ENCODE assay signal across 13 cellular contexts in the genomic region with DNA sequence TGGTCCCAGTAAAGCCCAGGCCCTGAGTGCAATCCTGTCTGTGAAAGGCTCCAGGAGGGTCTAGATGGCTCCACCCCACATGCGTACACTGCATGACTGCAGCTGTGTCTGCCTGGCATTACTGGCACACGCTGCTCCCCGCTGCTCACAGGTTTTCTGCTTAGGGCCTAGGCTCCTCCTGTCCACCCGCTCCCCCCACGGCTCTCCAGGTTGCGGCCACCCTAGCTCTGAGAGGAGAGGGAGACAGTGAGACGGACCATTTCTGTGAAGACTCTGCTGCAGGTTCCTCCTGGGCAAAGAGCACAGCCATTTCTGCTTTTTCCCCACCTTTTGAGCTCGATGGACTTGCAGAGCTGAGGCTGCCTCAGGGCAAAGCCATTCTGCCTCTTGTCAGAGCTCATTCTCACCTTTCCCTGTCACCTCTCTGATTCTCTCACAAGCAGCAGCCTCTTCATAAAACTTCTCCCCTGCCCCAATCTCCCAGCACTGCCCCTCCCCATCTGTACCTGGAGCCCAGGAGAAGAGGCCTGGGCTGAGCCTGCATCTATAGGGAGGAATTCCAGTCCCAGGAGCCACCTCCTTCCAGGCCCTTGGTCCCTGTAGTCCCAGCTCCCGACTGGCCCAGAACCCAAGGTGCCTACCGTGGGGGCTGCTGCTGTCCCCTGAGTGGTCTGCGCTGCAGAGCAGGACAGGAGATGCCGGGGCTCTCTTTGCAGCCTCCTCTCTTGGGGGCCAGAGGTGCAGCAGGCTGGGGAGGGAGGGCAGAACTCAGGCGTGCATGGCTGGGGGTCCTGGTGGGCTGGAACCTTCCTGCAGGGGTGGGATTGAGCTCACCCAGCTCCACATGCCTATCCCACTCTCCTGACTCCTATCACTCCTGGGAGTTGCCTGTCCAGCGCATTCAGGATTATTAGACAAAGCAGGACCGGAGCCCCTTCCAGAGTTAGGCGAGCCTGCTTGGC.
A peak's percentile ranks its signal among the peaks of the same experiment; 100 is the strongest.
DNase-seq lines count a peak whose midpoint lies in the region; ATAC-seq and TF ChIP-seq lines count a peak whose summit lies in the region.
"Had no signal": no experiment of that assay in that cellular context is flagged by ENCODE, and none has a peak within 500 bp of the region (broad histone marks: within the 10 kb centered on the region; RNA-seq: fewer than 3 reads in every experiment).

No MANE protein-coding gene starts in this region.

- H3K4me3 Mint-ChIP-seq in activated CD8-positive, alpha-beta memory T cell treated with anti-CD3 and anti-CD28 coated beads, Interleukin-2, amount 10 ng/mL, durations not matched to agents 7 days and 5 days = no peak overlapping the region
- H3K4me3 Mint-ChIP-seq: CD4-positive, CD25-positive, alpha-beta regulatory T cell had no signal

- no TSS peak for BruUV-seq in Panc1 (replicated peaks; lab: Mats Ljungman, UMichigan)

- intact Hi-C loops in Panc1 (cut with micrococcal nuclease; ENCODE audit: unreplicated experiment) = no loop called here
- intact Hi-C loops in spleen (cut with DNase I; ENCODE audit: low total_unique reads) = no loop called here
- intact Hi-C loops in sigmoid colon (cut with DNase I) = no loop called here

- TF ChIP-seq CTCF in Panc1 (IDR thresholded peaks at IDR 0.05) = no peak
- TF ChIP-seq CTCF in lung (IDR thresholded peaks at IDR 0.05; ENCODE audit: control extremely low read depth, extremely low read depth) = no peak
- no peak for TF ChIP-seq CTCF in spleen (IDR thresholded peaks at IDR 0.05 in 8 of 11, conservative IDR thresholded peaks at IDR 0.05 in 3 of 11)
- TF ChIP-seq CTCF in sigmoid colon (IDR thresholded peaks at IDR 0.05) = no peak

- no peaks in the 10 kb centered on the region for H3K4me1 ChIP-seq in Panc1 (ENCODE audit: control insufficient read depth, insufficient read depth, low read length)
- H3K4me1 ChIP-seq in lung (ENCODE audit: control insufficient read depth in 2 of 2, insufficient read depth in 2 of 2, low read length in 2 of 2) = no peaks in the 10 kb centered on the region
- no peaks in the 10 kb centered on the region for H3K4me1 ChIP-seq in spleen
- no peaks in the 10 kb centered on the region for H3K4me1 ChIP-seq in HAP-1
- no peaks in the 10 kb centered on the region for H3K4me1 ChIP-seq in sigmoid colon

- TF ChIP-seq EP300 in sigmoid colon (IDR thresholded peaks at IDR 0.05) = no peak

- H3K4me3 ChIP-seq in Panc1 (ENCODE audit: low read depth in 2 of 2, low read length in 2 of 2) (no peak overlapping the region), lung (no peak overlapping the region), spleen (no peak overlapping the region), HAP-1 (no peak overlapping the region), sigmoid colon (no peak overlapping the region)
- H3K4me3 ChIP-seq: BLaER1 treated with 17β-estradiol and CSF1 and Interleukin-3, amounts not matched to agents 10 nM and 100 nM had no signal

- 73 to 83% methylated on average over 15 to 16 of the region's 16 CpGs for WGBS in lung, 2 donors
- WGBS in spleen, 5 donors = 70 to 87% (median 77%) methylated on average over 14 to 16 of the region's 16 CpGs
- WGBS in sigmoid colon, 2 donors = 76 to 80% methylated on average over 16 of the region's 16 CpGs

- in situ Hi-C loops in Panc1 (cut with HindIII; ENCODE audit: low pct_unique_long_range_greater_than_20kb, low sequenced_read_pairs) = no loop called here
- in situ Hi-C loops in HAP-1 (cut with MboI; ENCODE audit: low sequenced_read_pairs) = no loop called here

- H3K27me3 Mint-ChIP-seq in activated CD8-positive, alpha-beta memory T cell treated with anti-CD3 and anti-CD28 coated beads, Interleukin-2, amount 10 ng/mL, durations not matched to agents 7 days and 5 days = peaks cover 2% of the 10 kb centered on the region
- H3K27me3 Mint-ChIP-seq: CD4-positive, CD25-positive, alpha-beta regulatory T cell had no signal

- DNase-seq in activated CD8-positive, alpha-beta memory T cell treated with anti-CD3 and anti-CD28 coated beads, Interleukin-2, amount 10 ng/mL, durations not matched to agents 7 days and 5 days = peak; percentile 23
- no peak for DNase-seq in activated CD8-positive, alpha-beta memory T cell treated with anti-CD3 and anti-CD28 coated beads, Interleukin-2, amount 50 U/mL, for 4 hours
- no peak for DNase-seq in Panc1 (ENCODE audit: low read depth, low spot score)
- peak; percentile 11 for DNase-seq in lung (ENCODE audit: low spot score)
- DNase-seq in spleen = peak; percentile 46
- no peak for DNase-seq in HUDEP-2 (lab: John Stamatoyannopoulos, UW; ENCODE audit: unreplicated experiment in 76 of 76)
- no peak for DNase-seq in HAP-1 (ENCODE audit: low spot score in 2 of 2)
- no peak for DNase-seq in sigmoid colon
- DNase-seq: ACHN; Calu3; CD4-positive, CD25-positive, alpha-beta regulatory T cell; DMS 273 treated with DMSO at 0.1 percent for 48 hours had no signal

- no peaks in the 10 kb centered on the region for H3K36me3 ChIP-seq in Panc1 (ENCODE audit: control insufficient read depth, insufficient read depth, low read length)
- no peaks in the 10 kb centered on the region for H3K36me3 ChIP-seq in lung (ENCODE audit: control insufficient read depth in 2 of 2, insufficient read depth in 2 of 2, low read length in 2 of 2)
- H3K36me3 ChIP-seq in spleen = no peaks in the 10 kb centered on the region
- no peaks in the 10 kb centered on the region for H3K36me3 ChIP-seq in HAP-1 (replicated peaks)
- H3K36me3 ChIP-seq in sigmoid colon = no peaks in the 10 kb centered on the region
- H3K36me3 ChIP-seq: BLaER1 treated with 17β-estradiol and CSF1 and Interleukin-3, amounts not matched to agents 10 nM and 100 nM had no signal

- TF ChIP-seq POLR2A in spleen (IDR thresholded peaks at IDR 0.05) (no peak), sigmoid colon (IDR thresholded peaks at IDR 0.05) (no peak)

- no peaks in the 10 kb centered on the region for H3K36me3 Mint-ChIP-seq in activated CD8-positive, alpha-beta memory T cell treated with anti-CD3 and anti-CD28 coated beads, Interleukin-2, amount 10 ng/mL, durations not matched to agents 7 days and 5 days
- H3K36me3 Mint-ChIP-seq: CD4-positive, CD25-positive, alpha-beta regulatory T cell had no signal

- no peak overlapping the region for H3K27ac Mint-ChIP-seq in activated CD8-positive, alpha-beta memory T cell treated with anti-CD3 and anti-CD28 coated beads, Interleukin-2, amount 10 ng/mL, durations not matched to agents 7 days and 5 days

- H3K4me1 Mint-ChIP-seq in activated CD8-positive, alpha-beta memory T cell treated with anti-CD3 and anti-CD28 coated beads, Interleukin-2, amount 10 ng/mL, durations not matched to agents 7 days and 5 days = no peaks in the 10 kb centered on the region
- H3K4me1 Mint-ChIP-seq: CD4-positive, CD25-positive, alpha-beta regulatory T cell had no signal

- H3K27me3 ChIP-seq in Panc1 (ENCODE audit: control insufficient read depth, insufficient read depth, low read length) (peaks cover 9% of the 10 kb centered on the region), lung (ENCODE audit: control insufficient read depth, insufficient read depth) (no peaks in the 10 kb centered on the region), spleen (replicated peaks in 1 of 7) (peaks cover 0 to 32% (median 0%) of the 10 kb centered on the region in 7 donors), HAP-1 (ENCODE audit: low read depth) (peaks cover 15% of the 10 kb centered on the region), sigmoid colon (peaks cover 0 to 25% (median 14%) of the 10 kb centered on the region in 3 donors)
- H3K27me3 ChIP-seq: BLaER1 treated with 17β-estradiol and CSF1 and Interleukin-3, amounts not matched to agents 10 nM and 100 nM had no signal

- no peak for ATAC-seq in activated CD8-positive, alpha-beta memory T cell treated with anti-CD3 and anti-CD28 coated beads, Interleukin-2, amount 10 ng/mL, durations not matched to agents 7 days and 5 days
- ATAC-seq in Panc1 = 0 out of 2 replicates have a peak, but pooled peaks have one; percentile 30
- ATAC-seq in lung (ENCODE audit: insufficient read depth, low FRiP score) = no peak

- CTCF ChIA-PET in activated CD8-positive, alpha-beta memory T cell treated with anti-CD3 and anti-CD28 coated beads, Interleukin-2, amount 10 ng/mL, durations not matched to agents 7 days and 5 days (lab: Charles Lee) = no interaction called here
- CTCF ChIA-PET in Panc1 (lab: Charles Lee) = interaction anchor here (1.0 kb wide), 1 partner anchor 23 kb away, joined by 6 read pairs; no protein-coding TSS in a partner anchor

- H3K27ac ChIP-seq in Panc1 (ENCODE audit: low read length) (no peak overlapping the region), lung (ENCODE audit: low read depth in 1 of 2, low read length in 1 of 2) (no peak overlapping the region), spleen (no peak overlapping the region), sigmoid colon (no peak overlapping the region)
- H3K27ac ChIP-seq: BLaER1 treated with 17β-estradiol and CSF1 and Interleukin-3, amounts not matched to agents 10 nM and 100 nM had no signal

- POLR2A ChIA-PET in Panc1 (lab: Charles Lee) = no interaction called here

- no peaks in the 10 kb centered on the region for H3K9me3 ChIP-seq in Panc1 (ENCODE audit: control insufficient read depth, insufficient read depth, low read depth, low read length)
- H3K9me3 ChIP-seq in lung (ENCODE audit: control insufficient read depth in 2 of 2, insufficient read depth in 1 of 2, low read length in 1 of 2) = no peaks in the 10 kb centered on the region
- H3K9me3 ChIP-seq in spleen = no peaks in the 10 kb centered on the region
- no peaks in the 10 kb centered on the region for H3K9me3 ChIP-seq in HAP-1
- no peaks in the 10 kb centered on the region for H3K9me3 ChIP-seq in sigmoid colon
- H3K9me3 ChIP-seq: BLaER1 treated with 17β-estradiol and CSF1 and Interleukin-3, amounts not matched to agents 10 nM and 100 nM had no signal

- no peaks in the 10 kb centered on the region for H3K9me3 Mint-ChIP-seq in activated CD8-positive, alpha-beta memory T cell treated with anti-CD3 and anti-CD28 coated beads, Interleukin-2, amount 10 ng/mL, durations not matched to agents 7 days and 5 days (ENCODE audit: low read depth)

Comparison
In these comparisons a context has a peak if more than half of its experiments do, and no peak if none do; other contexts are left out.
1. DNase-seq: peak in activated CD8-positive, alpha-beta memory T cell treated with anti-CD3 and anti-CD28 coated beads, Interleukin-2, amount 10 ng/mL, durations not matched to agents 7 days and 5 days (single experiment), lung (single experiment) and spleen (single experiment); none in activated CD8-positive, alpha-beta memory T cell treated with anti-CD3 and anti-CD28 coated beads, Interleukin-2, amount 50 U/mL, for 4 hours (single experiment), Panc1 (single experiment), HUDEP-2 (0 of 76), HAP-1 (0 of 2) and sigmoid colon (single experiment).